Comparison of ENCODE assay signal across 1 cellular context in the genomic region with DNA sequence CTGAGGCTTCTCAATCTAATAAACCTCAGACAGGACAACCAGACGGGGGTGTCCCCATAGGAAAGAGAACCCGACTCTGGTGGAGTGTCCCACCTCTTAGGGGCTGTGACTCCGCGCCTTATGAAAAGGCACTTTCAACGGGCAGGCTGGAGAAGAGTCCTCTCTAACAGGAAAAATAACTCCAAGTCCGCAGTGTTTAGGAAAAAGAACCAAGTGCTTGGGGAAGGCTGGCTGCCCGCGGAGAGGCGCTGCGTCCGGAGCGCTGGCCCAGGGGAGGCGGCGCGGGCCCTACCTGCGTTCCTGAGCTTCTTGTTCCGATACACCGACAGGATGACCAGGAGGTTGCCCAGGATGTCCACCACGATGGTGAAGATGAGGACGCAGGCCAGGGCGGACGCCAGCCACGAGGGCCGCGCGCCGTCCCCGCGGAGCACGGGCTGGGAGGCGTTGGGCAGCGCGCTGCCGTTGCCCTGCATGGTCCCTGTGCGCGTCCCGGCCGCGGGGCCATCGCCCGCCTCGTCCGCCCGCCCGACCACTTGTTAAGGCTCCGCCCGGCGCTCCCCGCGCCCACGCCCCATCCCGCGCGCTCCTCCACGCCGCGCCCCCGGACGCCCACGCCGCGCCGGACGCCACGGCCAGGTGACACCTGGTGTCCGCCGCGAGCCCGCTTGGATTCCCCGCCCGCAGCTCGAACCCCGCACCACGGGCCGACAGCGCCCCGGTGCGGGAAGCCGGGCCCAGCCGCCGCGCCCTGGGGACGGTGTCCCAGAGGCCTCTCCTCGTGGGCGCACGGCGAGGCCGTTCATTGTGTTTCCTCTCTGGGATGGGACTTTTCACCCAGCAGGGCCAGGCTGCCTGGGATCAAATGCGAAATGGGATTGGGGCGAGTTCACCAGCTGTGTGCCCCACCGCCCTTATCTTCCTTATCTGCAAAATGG.
TF ChIP-seq lines count a peak whose summit lies in the region.

A gene (minus strand): TSS at position 678 of the 938 bp plus-strand sequence. CDS start 202 bp downstream, at position 476.

TF ChIP-seq in HepG2, 621 proteins besides CTCF, POLR2A, EP300 and RAD21 (continued from another document and continues in another):
- TF ChIP-seq ZNF598 (CRISPR knock-in tag; IDR thresholded peaks at IDR 0.05; ENCODE audit: borderline replicate concordance) (no peak), ZNF629 (CRISPR knock-in tag; conservative IDR thresholded peaks at IDR 0.05) (peak; percentile 74), BRCA1 (CRISPR knock-in tag; IDR thresholded peaks at IDR 0.05) (no peak), ZNF207 (IDR thresholded peaks at IDR 0.05; ENCODE audit: borderline replicate concordance) (no peak), ZNF878 (CRISPR knock-in tag; IDR thresholded peaks at IDR 0.05) (no peak), ZNF839 (CRISPR knock-in tag; IDR thresholded peaks at IDR 0.05; ENCODE audit: borderline replicate concordance) (no peak), ZNF7 (CRISPR knock-in tag; IDR thresholded peaks at IDR 0.05) (no peak), SMAD3 (CRISPR knock-in tag; IDR thresholded peaks at IDR 0.05) (no peak), NFIC (IDR thresholded peaks at IDR 0.05; ENCODE audit: low read length) (no peak), TAF1 (CRISPR knock-in tag; IDR thresholded peaks at IDR 0.05) (no peak), ZNF446 (CRISPR knock-in tag; IDR thresholded peaks at IDR 0.05) (no peak), SP5 (CRISPR knock-in tag; IDR thresholded peaks at IDR 0.05; ENCODE audit: borderline replicate concordance, low read depth) (no peak), STAG1 (CRISPR knock-in tag; IDR thresholded peaks at IDR 0.05) (peak; percentile 61), ZNF101 (CRISPR knock-in tag; IDR thresholded peaks at IDR 0.05; ENCODE audit: borderline replicate concordance, low read depth) (no peak), ETV5 (CRISPR knock-in tag; IDR thresholded peaks at IDR 0.05; ENCODE audit: borderline replicate concordance) (no peak), HMG20B (CRISPR knock-in tag; conservative IDR thresholded peaks at IDR 0.05) (no peak), ZNF605 (CRISPR knock-in tag; IDR thresholded peaks at IDR 0.05) (no peak), MZF1 (CRISPR knock-in tag; IDR thresholded peaks at IDR 0.05; ENCODE audit: borderline replicate concordance) (no peak), TMF1 (CRISPR knock-in tag; IDR thresholded peaks at IDR 0.05; ENCODE audit: low read depth) (peak; percentile 60; the same call in 1 of the 2 replicates), ZNF660 (CRISPR knock-in tag; IDR thresholded peaks at IDR 0.05; ENCODE audit: borderline replicate concordance, low read depth) (no peak), ZFX (CRISPR knock-in tag; IDR thresholded peaks at IDR 0.05; ENCODE audit: low read depth) (no peak), CBFB (CRISPR knock-in tag; IDR thresholded peaks at IDR 0.05) (no peak), ZNF468 (CRISPR knock-in tag; IDR thresholded peaks at IDR 0.05) (no peak), HNRNPUL1 (IDR thresholded peaks at IDR 0.05; ENCODE audit: low read depth, low read length) (no peak), ZNF777 (CRISPR knock-in tag; IDR thresholded peaks at IDR 0.05) (peak; percentile 42; the same call in 1 of the 2 replicates), MEIS2 (CRISPR knock-in tag; IDR thresholded peaks at IDR 0.05) (0 out of 2 replicates have a peak, but pooled peaks have one; percentile 53), KDM5B (CRISPR knock-in tag; IDR thresholded peaks at IDR 0.05; ENCODE audit: borderline replicate concordance) (no peak), ZMYM4 (CRISPR knock-in tag; IDR thresholded peaks at IDR 0.05) (no peak), HIVEP1 (CRISPR knock-in tag; IDR thresholded peaks at IDR 0.05) (no peak), KLF9 (CRISPR knock-in tag; IDR thresholded peaks at IDR 0.05; ENCODE audit: low read depth) (no peak), ZNF124 (CRISPR knock-in tag; IDR thresholded peaks at IDR 0.05) (no peak), RELA (CRISPR knock-in tag; IDR thresholded peaks at IDR 0.05) (no peak), NR2F1 (CRISPR knock-in tag; IDR thresholded peaks at IDR 0.05) (no peak), ZNF678 (CRISPR knock-in tag; IDR thresholded peaks at IDR 0.05) (no peak), YEATS4 (CRISPR knock-in tag; IDR thresholded peaks at IDR 0.05; ENCODE audit: borderline replicate concordance) (peak; percentile 37; the same call in 1 of the 2 replicates), KDM2A (CRISPR knock-in tag; IDR thresholded peaks at IDR 0.05; ENCODE audit: borderline replicate concordance, low read depth) (no peak), GABPB1 (CRISPR knock-in tag; IDR thresholded peaks at IDR 0.05) (no peak), ZFP1 (CRISPR knock-in tag; IDR thresholded peaks at IDR 0.05) (no peak), CENPT (CRISPR knock-in tag; IDR thresholded peaks at IDR 0.05; ENCODE audit: low read depth) (0 out of 2 replicates have a peak, but pooled peaks have one; percentile 46), ZNF138 (CRISPR knock-in tag; IDR thresholded peaks at IDR 0.05; ENCODE audit: low read depth) (no peak), ZNF550 (CRISPR knock-in tag; IDR thresholded peaks at IDR 0.05; ENCODE audit: borderline replicate concordance) (no peak), RFX5 (IDR thresholded peaks at IDR 0.05; ENCODE audit: low read depth, low read length) (no peak), ZNF510 (CRISPR knock-in tag; IDR thresholded peaks at IDR 0.05; ENCODE audit: low read depth) (no peak), ZNF75D (CRISPR knock-in tag; IDR thresholded peaks at IDR 0.05; ENCODE audit: borderline replicate concordance) (no peak), DPF2 (CRISPR knock-in tag; IDR thresholded peaks at IDR 0.05; ENCODE audit: borderline replicate concordance, low read depth) (no peak)
- TF ChIP-seq, protein P1, sequence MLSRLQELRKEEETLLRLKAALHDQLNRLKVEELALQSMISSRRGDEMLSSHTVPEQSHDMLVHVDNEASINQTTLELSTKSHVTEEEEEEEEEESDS (CRISPR knock-in tag; IDR thresholded peaks at IDR 0.05; ENCODE audit: borderline replicate concordance) = no peak
- TF ChIP-seq, protein P2, sequence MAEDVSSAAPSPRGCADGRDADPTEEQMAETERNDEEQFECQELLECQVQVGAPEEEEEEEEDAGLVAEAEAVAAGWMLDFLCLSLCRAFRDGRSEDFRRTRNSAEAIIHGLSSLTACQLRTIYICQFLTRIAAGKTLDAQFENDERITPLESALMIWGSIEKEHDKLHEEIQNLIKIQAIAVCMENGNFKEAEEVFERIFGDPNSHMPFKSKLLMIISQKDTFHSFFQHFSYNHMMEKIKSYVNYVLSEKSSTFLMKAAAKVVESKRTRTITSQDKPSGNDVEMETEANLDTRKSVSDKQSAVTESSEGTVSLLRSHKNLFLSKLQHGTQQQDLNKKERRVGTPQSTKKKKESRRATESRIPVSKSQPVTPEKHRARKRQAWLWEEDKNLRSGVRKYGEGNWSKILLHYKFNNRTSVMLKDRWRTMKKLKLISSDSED (CRISPR knock-in tag; IDR thresholded peaks at IDR 0.05) = no peak
- TF ChIP-seq, protein P3, sequence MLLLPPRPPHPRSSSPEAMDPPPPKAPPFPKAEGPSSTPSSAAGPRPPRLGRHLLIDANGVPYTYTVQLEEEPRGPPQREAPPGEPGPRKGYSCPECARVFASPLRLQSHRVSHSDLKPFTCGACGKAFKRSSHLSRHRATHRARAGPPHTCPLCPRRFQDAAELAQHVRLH (CRISPR knock-in tag; IDR thresholded peaks at IDR 0.05; ENCODE audit: borderline replicate concordance, low read depth) = no peak
- TF ChIP-seq, protein P4, sequence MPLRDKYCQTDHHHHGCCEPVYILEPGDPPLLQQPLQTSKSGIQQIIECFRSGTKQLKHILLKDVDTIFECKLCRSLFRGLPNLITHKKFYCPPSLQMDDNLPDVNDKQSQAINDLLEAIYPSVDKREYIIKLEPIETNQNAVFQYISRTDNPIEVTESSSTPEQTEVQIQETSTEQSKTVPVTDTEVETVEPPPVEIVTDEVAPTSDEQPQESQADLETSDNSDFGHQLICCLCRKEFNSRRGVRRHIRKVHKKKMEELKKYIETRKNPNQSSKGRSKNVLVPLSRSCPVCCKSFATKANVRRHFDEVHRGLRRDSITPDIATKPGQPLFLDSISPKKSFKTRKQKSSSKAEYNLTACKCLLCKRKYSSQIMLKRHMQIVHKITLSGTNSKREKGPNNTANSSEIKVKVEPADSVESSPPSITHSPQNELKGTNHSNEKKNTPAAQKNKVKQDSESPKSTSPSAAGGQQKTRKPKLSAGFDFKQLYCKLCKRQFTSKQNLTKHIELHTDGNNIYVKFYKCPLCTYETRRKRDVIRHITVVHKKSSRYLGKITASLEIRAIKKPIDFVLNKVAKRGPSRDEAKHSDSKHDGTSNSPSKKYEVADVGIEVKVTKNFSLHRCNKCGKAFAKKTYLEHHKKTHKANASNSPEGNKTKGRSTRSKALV (CRISPR knock-in tag; IDR thresholded peaks at IDR 0.05) = peak; percentile 95
- TF ChIP-seq, protein P5, sequence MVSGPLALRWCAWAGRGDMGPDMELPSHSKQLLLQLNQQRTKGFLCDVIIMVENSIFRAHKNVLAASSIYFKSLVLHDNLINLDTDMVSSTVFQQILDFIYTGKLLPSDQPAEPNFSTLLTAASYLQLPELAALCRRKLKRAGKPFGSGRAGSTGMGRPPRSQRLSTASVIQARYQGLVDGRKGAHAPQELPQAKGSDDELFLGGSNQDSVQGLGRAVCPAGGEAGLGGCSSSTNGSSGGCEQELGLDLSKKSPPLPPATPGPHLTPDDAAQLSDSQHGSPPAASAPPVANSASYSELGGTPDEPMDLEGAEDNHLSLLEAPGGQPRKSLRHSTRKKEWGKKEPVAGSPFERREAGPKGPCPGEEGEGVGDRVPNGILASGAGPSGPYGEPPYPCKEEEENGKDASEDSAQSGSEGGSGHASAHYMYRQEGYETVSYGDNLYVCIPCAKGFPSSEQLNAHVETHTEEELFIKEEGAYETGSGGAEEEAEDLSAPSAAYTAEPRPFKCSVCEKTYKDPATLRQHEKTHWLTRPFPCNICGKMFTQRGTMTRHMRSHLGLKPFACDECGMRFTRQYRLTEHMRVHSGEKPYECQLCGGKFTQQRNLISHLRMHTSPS (CRISPR knock-in tag; IDR thresholded peaks at IDR 0.05; ENCODE audit: low read depth) = no peak
- TF ChIP-seq, protein P6, sequence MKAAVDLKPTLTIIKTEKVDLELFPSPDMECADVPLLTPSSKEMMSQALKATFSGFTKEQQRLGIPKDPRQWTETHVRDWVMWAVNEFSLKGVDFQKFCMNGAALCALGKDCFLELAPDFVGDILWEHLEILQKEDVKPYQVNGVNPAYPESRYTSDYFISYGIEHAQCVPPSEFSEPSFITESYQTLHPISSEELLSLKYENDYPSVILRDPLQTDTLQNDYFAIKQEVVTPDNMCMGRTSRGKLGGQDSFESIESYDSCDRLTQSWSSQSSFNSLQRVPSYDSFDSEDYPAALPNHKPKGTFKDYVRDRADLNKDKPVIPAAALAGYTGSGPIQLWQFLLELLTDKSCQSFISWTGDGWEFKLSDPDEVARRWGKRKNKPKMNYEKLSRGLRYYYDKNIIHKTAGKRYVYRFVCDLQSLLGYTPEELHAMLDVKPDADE (CRISPR knock-in tag; IDR thresholded peaks at IDR 0.05) = no peak
- TF ChIP-seq, protein P7, sequence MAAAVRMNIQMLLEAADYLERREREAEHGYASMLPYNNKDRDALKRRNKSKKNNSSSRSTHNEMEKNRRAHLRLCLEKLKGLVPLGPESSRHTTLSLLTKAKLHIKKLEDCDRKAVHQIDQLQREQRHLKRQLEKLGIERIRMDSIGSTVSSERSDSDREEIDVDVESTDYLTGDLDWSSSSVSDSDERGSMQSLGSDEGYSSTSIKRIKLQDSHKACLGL (CRISPR knock-in tag; IDR thresholded peaks at IDR 0.05) = no peak
- TF ChIP-seq, protein P8, sequence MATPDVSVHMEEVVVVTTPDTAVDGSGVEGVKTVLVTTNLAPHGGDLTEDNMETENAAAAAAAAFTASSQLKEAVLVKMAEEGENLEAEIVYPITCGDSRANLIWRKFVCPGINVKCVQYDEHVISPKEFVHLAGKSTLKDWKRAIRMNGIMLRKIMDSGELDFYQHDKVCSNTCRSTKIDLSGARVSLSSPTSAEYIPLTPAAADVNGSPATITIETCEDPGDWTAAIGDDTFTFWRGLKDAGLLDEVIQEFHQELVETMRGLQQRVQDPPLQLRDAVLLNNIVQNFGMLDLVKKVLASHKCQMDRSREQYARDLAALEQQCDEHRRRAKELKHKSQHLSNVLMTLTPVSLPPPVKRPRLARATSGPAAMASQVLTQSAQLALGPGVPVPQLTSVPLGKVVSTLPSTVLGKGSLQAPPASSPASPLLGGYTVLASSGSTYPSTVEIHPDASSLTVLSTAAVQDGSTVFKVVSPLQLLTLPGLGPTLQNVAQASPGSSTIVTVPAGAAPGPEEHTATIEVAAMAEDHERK (CRISPR knock-in tag; IDR thresholded peaks at IDR 0.05; ENCODE audit: low read depth) = no peak
- TF ChIP-seq, protein P9, sequence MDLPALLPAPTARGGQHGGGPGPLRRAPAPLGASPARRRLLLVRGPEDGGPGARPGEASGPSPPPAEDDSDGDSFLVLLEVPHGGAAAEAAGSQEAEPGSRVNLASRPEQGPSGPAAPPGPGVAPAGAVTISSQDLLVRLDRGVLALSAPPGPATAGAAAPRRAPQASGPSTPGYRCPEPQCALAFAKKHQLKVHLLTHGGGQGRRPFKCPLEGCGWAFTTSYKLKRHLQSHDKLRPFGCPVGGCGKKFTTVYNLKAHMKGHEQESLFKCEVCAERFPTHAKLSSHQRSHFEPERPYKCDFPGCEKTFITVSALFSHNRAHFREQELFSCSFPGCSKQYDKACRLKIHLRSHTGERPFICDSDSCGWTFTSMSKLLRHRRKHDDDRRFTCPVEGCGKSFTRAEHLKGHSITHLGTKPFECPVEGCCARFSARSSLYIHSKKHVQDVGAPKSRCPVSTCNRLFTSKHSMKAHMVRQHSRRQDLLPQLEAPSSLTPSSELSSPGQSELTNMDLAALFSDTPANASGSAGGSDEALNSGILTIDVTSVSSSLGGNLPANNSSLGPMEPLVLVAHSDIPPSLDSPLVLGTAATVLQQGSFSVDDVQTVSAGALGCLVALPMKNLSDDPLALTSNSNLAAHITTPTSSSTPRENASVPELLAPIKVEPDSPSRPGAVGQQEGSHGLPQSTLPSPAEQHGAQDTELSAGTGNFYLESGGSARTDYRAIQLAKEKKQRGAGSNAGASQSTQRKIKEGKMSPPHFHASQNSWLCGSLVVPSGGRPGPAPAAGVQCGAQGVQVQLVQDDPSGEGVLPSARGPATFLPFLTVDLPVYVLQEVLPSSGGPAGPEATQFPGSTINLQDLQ (CRISPR knock-in tag; IDR thresholded peaks at IDR 0.05) = no peak
- TF ChIP-seq, protein P10, sequence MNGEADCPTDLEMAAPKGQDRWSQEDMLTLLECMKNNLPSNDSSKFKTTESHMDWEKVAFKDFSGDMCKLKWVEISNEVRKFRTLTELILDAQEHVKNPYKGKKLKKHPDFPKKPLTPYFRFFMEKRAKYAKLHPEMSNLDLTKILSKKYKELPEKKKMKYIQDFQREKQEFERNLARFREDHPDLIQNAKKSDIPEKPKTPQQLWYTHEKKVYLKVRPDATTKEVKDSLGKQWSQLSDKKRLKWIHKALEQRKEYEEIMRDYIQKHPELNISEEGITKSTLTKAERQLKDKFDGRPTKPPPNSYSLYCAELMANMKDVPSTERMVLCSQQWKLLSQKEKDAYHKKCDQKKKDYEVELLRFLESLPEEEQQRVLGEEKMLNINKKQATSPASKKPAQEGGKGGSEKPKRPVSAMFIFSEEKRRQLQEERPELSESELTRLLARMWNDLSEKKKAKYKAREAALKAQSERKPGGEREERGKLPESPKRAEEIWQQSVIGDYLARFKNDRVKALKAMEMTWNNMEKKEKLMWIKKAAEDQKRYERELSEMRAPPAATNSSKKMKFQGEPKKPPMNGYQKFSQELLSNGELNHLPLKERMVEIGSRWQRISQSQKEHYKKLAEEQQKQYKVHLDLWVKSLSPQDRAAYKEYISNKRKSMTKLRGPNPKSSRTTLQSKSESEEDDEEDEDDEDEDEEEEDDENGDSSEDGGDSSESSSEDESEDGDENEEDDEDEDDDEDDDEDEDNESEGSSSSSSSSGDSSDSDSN (CRISPR knock-in tag; IDR thresholded peaks at IDR 0.05) = 0 out of 2 replicates have a peak, but pooled peaks have one; percentile 48
